ENCODE assay signal across 14 cellular contexts in genomic region chr14:92426237-92426636, GRCh38.
DNase-seq lines count a peak whose midpoint lies in the region; ATAC-seq and TF ChIP-seq lines count a peak whose summit lies in the region.
"Had no signal": no experiment of that assay in that cellular context is flagged by ENCODE, and none has a peak within 500 bp of the region (broad histone marks: within the 10 kb centered on the region; RNA-seq: fewer than 3 reads in every experiment).

No MANE protein-coding gene starts in this region.

- no peak for TF ChIP-seq EP300 in SK-N-SH (IDR thresholded peaks at IDR 0.05; ENCODE audit: borderline replicate concordance in 1 of 2, low read depth in 1 of 2, low read length in 1 of 2)

- H3F3A ChIP-seq in SK-N-SH (replicated peaks; ENCODE audit: insufficient read depth): no peaks in the 10 kb centered on the region

- no peaks in the 10 kb centered on the region for H4K20me1 ChIP-seq in SK-N-SH (ENCODE audit: insufficient read depth)

- H2AFZ ChIP-seq in SK-N-SH (ENCODE audit: low read depth): no peak overlapping the region

- no peaks in the 10 kb centered on the region for H3K36me3 ChIP-seq in SK-N-SH (replicated peaks in 1 of 2; ENCODE audit: control insufficient read depth in 1 of 2, insufficient read depth in 2 of 2, low read length in 1 of 2)
- H3K36me3 ChIP-seq in spleen: no peaks in the 10 kb centered on the region
- H3K36me3 ChIP-seq: breast epithelium, SJCRH30, upper lobe of right lung had no signal

- H3K27me3 ChIP-seq in SK-N-SH (ENCODE audit: insufficient read depth) (peaks cover under 1% of the 10 kb centered on the region; the same call in 1 of the 2 replicates), spleen (replicated peaks in 1 of 7) (peaks cover 0 to 3% (median 0%) of the 10 kb centered on the region in 7 donors)
- H3K27me3 ChIP-seq: breast epithelium, SJCRH30, upper lobe of right lung had no signal

- TF ChIP-seq CTCF in SK-N-SH (IDR thresholded peaks at IDR 0.05) (no peak), spleen (IDR thresholded peaks at IDR 0.05 in 8 of 11, conservative IDR thresholded peaks at IDR 0.05 in 3 of 11) (no peak)

- H3K4me2 ChIP-seq in SK-N-SH: no peak overlapping the region

- no peak overlapping the region for H3K27ac ChIP-seq in SK-N-SH (ENCODE audit: low read depth in 2 of 2, low read length in 1 of 2)
- peak overlapping the region in 5 of 8 donors; percentile 13 to 70 (median 64) for H3K27ac ChIP-seq in spleen
- H3K27ac ChIP-seq: 22Rv1, breast epithelium, SJCRH30, upper lobe of right lung had no signal

- H3K9me2 ChIP-seq in SK-N-SH: no peaks in the 10 kb centered on the region

- intact Hi-C loops in spleen (cut with DNase I; ENCODE audit: low total_unique reads): no loop called here

- no peak for TF ChIP-seq RAD21 in SK-N-SH (IDR thresholded peaks at IDR 0.05; ENCODE audit: low read length)

- no peak for ATAC-seq in HG03378 (IDR thresholded peaks at IDR 0.05; ENCODE audit: unreplicated experiment)
- ATAC-seq: upper lobe of right lung had no signal

- no peaks in the 10 kb centered on the region for H3K79me2 ChIP-seq in SK-N-SH (ENCODE audit: insufficient read depth)

- TF ChIP-seq POLR2A in spleen (IDR thresholded peaks at IDR 0.05): no peak

- WGBS in SK-N-SH (ENCODE audit: low lambda C conversion rate): 30% methylated on average over 4 of the region's 4 CpGs
- WGBS in spleen, 5 donors: 12 to 25% (median 18%) methylated on average over 4 of the region's 4 CpGs

- no peak overlapping the region for H3K4me3 ChIP-seq in SK-N-SH (ENCODE audit: low read depth in 2 of 2, low read length in 1 of 2)
- peak overlapping the region in 1 of 8 donors; percentile 22 for H3K4me3 ChIP-seq in spleen
- H3K4me3 ChIP-seq: breast epithelium, SJCRH30, upper lobe of right lung had no signal

- H3K9me3 ChIP-seq in SK-N-SH (no peaks in the 10 kb centered on the region), spleen (no peaks in the 10 kb centered on the region)
- H3K9me3 ChIP-seq: breast epithelium, SJCRH30, upper lobe of right lung had no signal

- POLR2A ChIA-PET in SK-N-SH (lab: Yijun Ruan, JAX): no interaction called here

- DNase-seq in DMS53 (lab: John Stamatoyannopoulos, UW): peak; percentile 7
- DNase-seq in DMS53 treated with DMSO at 0.1 percent for 48 hours (lab: John Stamatoyannopoulos, UW; ENCODE audit: unreplicated experiment): no peak
- no peak for DNase-seq in SK-N-SH
- peak; percentile 60 for DNase-seq in fibroblast of gingiva (ENCODE audit: low read depth)
- no peak for DNase-seq in spleen
- DNase-seq in hypothalamus (lab: John Stamatoyannopoulos, UW): no peak
- no peak for DNase-seq in ecto neural progenitor cell (ENCODE audit: low spot score)
- DNase-seq: activated CD4-positive, alpha-beta memory T cell treated with anti-CD3 and anti-CD28 coated beads, Interleukin-2, amount 10 ng/mL, durations not matched to agents 7 days and 5 days; kidney glomerular epithelial cell; SJCRH30; upper lobe of right lung had no signal

- H3K4me1 ChIP-seq in SK-N-SH (ENCODE audit: control insufficient read depth in 1 of 2, insufficient read depth in 2 of 2, low read depth in 1 of 2, low read length in 1 of 2) (no peaks in the 10 kb centered on the region), spleen (peaks cover 0 to 17% (median 9%) of the 10 kb centered on the region in 6 donors)
- H3K4me1 ChIP-seq: breast epithelium, SJCRH30, upper lobe of right lung had no signal

- CTCF ChIA-PET in SK-N-SH (lab: Yijun Ruan, JAX): no interaction called here

- no peak overlapping the region for H3K9ac ChIP-seq in SK-N-SH

TF ChIP-seq in SK-N-SH, 30 proteins besides CTCF, POLR2A, EP300 and RAD21:
- TF ChIP-seq TEAD4 (IDR thresholded peaks at IDR 0.05; ENCODE audit: borderline replicate concordance, insufficient read depth) (no peak), ELF1 (IDR thresholded peaks at IDR 0.05) (no peak), TCF12 (IDR thresholded peaks at IDR 0.05) (peak; percentile 40; the same call in 1 of the 2 replicates), PBX3 (IDR thresholded peaks at IDR 0.05) (no peak), RFX5 (IDR thresholded peaks at IDR 0.05; ENCODE audit: low read length) (no peak)

Comparison
In these comparisons a context has a peak if more than half of its experiments do, and no peak if none do; other contexts are left out.
1. DNase-seq: peak in DMS53 (single experiment) and fibroblast of gingiva (single experiment); none in DMS53 treated with DMSO at 0.1 percent for 48 hours (single experiment), SK-N-SH (single experiment), spleen (single experiment), hypothalamus (0 of 51) and ecto neural progenitor cell (single experiment).
2. H3K27ac ChIP-seq: peak in spleen (5 of 8); none in SK-N-SH (0 of 2).